8 cellular contexts compared by ENCODE assay signal in genomic region chr19:44913512-44914435, GRCh38. TPM values are rescaled to one million over a fixed set of nuclear protein-coding genes. Genes with fewer than 3 reads are reported as not detected.
A peak's percentile ranks its signal among the peaks of the same experiment; 100 is the strongest.
DNase-seq lines count a peak whose midpoint lies in the region; ATAC-seq and TF ChIP-seq lines count a peak whose summit lies in the region.
"Not testable (repeated sequence)": the region's sequence is repeated elsewhere in the genome, so short reads cannot be mapped to it uniquely, and the experiment has no call there.
"Had no signal": no experiment of that assay in that cellular context is flagged by ENCODE, and none has a peak within 500 bp of the region (broad histone marks: within the 10 kb centered on the region; RNA-seq: fewer than 3 reads in every experiment).

No MANE protein-coding gene starts in this region.

- H3K36me3 Mint-ChIP-seq in activated CD4-positive, alpha-beta T cell treated with anti-CD3 and anti-CD28 coated beads for 36 hours (ENCODE audit: low read depth) = not testable (repeated sequence)

- peak overlapping the region; percentile 89 for H3K4me3 Mint-ChIP-seq in activated CD4-positive, alpha-beta T cell treated with anti-CD3 and anti-CD28 coated beads for 36 hours

- intact Hi-C loops in activated CD4-positive, alpha-beta T cell treated with anti-CD3 and anti-CD28 coated beads for 36 hours (cut with DNase I, micrococcal nuclease) = not testable (repeated sequence)

- not testable (repeated sequence) for H3K79me2 ChIP-seq in KMS-11 (ENCODE audit: insufficient read depth, low read depth)

- not testable (repeated sequence) for H3K9me3 Mint-ChIP-seq in activated CD4-positive, alpha-beta T cell treated with anti-CD3 and anti-CD28 coated beads for 36 hours (ENCODE audit: low read depth)

- H3K27ac Mint-ChIP-seq in activated CD4-positive, alpha-beta T cell treated with anti-CD3 and anti-CD28 coated beads for 36 hours = peak overlapping the region; percentile 93

- H3K4me3 ChIP-seq in BE2C (ENCODE audit: low read depth, low read length) = peak overlapping the region; percentile 48
- H3K4me3 ChIP-seq in KMS-11 (IDR thresholded peaks at IDR 0.05; ENCODE audit: insufficient read depth, low read depth, low read length) = not testable (repeated sequence)
- H3K4me3 ChIP-seq in retinal pigment epithelial cell (ENCODE audit: low read length) = peak overlapping the region; percentile 63

- ATAC-seq in activated CD4-positive, alpha-beta T cell treated with anti-CD3 and anti-CD28 coated beads for 36 hours = not testable (repeated sequence)

- DNase-seq in BE2C; activated CD4-positive, alpha-beta T cell treated with anti-CD3 and anti-CD28 coated beads for 36 hours; retinal pigment epithelial cell (ENCODE audit: low read depth): not testable (repeated sequence)
- DNase-seq in caudate nucleus (lab: John Stamatoyannopoulos, UW) (peak in 2 of 61 donors; percentile 22 to 27), left kidney (ENCODE audit: low read depth, low spot score) (peak; percentile 15)

- H3K27me3 Mint-ChIP-seq in activated CD4-positive, alpha-beta T cell treated with anti-CD3 and anti-CD28 coated beads for 36 hours = peaks cover 25% of the 10 kb centered on the region

- not testable (repeated sequence) for H4K20me1 ChIP-seq in KMS-11 (ENCODE audit: insufficient read depth)

- not testable (repeated sequence) for H3K27me3 ChIP-seq in BE2C; KMS-11 (ENCODE audit: insufficient read depth, low read depth)

- H3K27ac ChIP-seq in KMS-11 = not testable (repeated sequence)
- peak overlapping the region; percentile 26 for H3K27ac ChIP-seq in caudate nucleus (ENCODE audit: low read depth, low read length)

- not testable (repeated sequence) for H3K9me3 ChIP-seq in BE2C

- H3K4me1 ChIP-seq in BE2C = not testable (repeated sequence)
- H3K4me1 ChIP-seq in KMS-11 (ENCODE audit: low read depth, poor library complexity, severe bottlenecking) = peaks cover 17% of the 10 kb centered on the region

- not testable (repeated sequence) for H3K4me1 Mint-ChIP-seq in activated CD4-positive, alpha-beta T cell treated with anti-CD3 and anti-CD28 coated beads for 36 hours

- H3K4me2 ChIP-seq in KMS-11 = peak overlapping the region; percentile 92; the same call in 1 of the 2 replicates

- H3K36me3 ChIP-seq in BE2C; KMS-11 (ENCODE audit: insufficient read depth): not testable (repeated sequence)

- POLR2A ChIA-PET in activated CD4-positive, alpha-beta T cell treated with anti-CD3 and anti-CD28 coated beads for 36 hours (lab: Charles Lee) = not testable (repeated sequence)

- not testable (repeated sequence) for H3K9ac ChIP-seq in KMS-11

- CTCF ChIA-PET in activated CD4-positive, alpha-beta T cell treated with anti-CD3 and anti-CD28 coated beads for 36 hours (lab: Charles Lee) = interaction anchor here (0.6 to 1.5 kb wide), 4 partner anchors 10 to 42 kb away, joined by 3 to 4 read pairs (median 3); no protein-coding TSS in a partner anchor

- not testable (repeated sequence) for TF ChIP-seq CTCF in BE2C (IDR thresholded peaks at IDR 0.05; ENCODE audit: low read depth, low read length); KMS-11 (conservative IDR thresholded peaks at IDR 0.05; ENCODE audit: low read depth, low read length); retinal pigment epithelial cell (conservative IDR thresholded peaks at IDR 0.05; ENCODE audit: low read depth, low read length)

- H2AFZ ChIP-seq in KMS-11 (ENCODE audit: low read depth) = peak overlapping the region; percentile 64; the same call in 1 of the 2 replicates

RNA-seq across cellular contexts. Expression of gene APOC1, which starts 0.6 kb away (rescaled TPM):
- 17.4 TPM for polyA plus RNA-seq in BE2C (2012; ENCODE audit: insufficient read depth, insufficient read length, low read depth)
- total RNA-seq in activated CD4-positive, alpha-beta T cell treated with anti-CD3 and anti-CD28 coated beads for 36 hours = 1 to 10 TPM; 2.8 to 2.9 TPM

RNA-seq across cellular contexts. Expression of gene APOE, which starts 8.2 kb away (rescaled TPM):
- polyA plus RNA-seq in BE2C (2012; ENCODE audit: insufficient read depth, insufficient read length, low read depth) = 22.4 TPM
- total RNA-seq in activated CD4-positive, alpha-beta T cell treated with anti-CD3 and anti-CD28 coated beads for 36 hours = under 1 TPM; 0.55 to 0.70 TPM

RNA-seq across cellular contexts. Expression of gene TOMM40, which starts 22.7 kb away (rescaled TPM):
- polyA plus RNA-seq in BE2C (2012; ENCODE audit: insufficient read depth, insufficient read length, low read depth) = 239 TPM
- total RNA-seq in activated CD4-positive, alpha-beta T cell treated with anti-CD3 and anti-CD28 coated beads for 36 hours = 100 to 1,000 TPM; 120 to 132 TPM

RNA-seq across cellular contexts. Expression of gene APOC4, which starts 28.3 kb away (rescaled TPM):
- not detected for polyA plus RNA-seq in BE2C (2012; ENCODE audit: insufficient read depth, insufficient read length, low read depth)
- total RNA-seq in activated CD4-positive, alpha-beta T cell treated with anti-CD3 and anti-CD28 coated beads for 36 hours = not detected
- total RNA-seq: LHCN-M2 had no signal
- polyA plus RNA-seq: AG04450 had no signal

RNA-seq across cellular contexts. Expression of gene APOC2, which starts 32.1 kb away (rescaled TPM):
- not detected for polyA plus RNA-seq in BE2C (2012; ENCODE audit: insufficient read depth, insufficient read length, low read depth)
- total RNA-seq in activated CD4-positive, alpha-beta T cell treated with anti-CD3 and anti-CD28 coated beads for 36 hours = not detected
- total RNA-seq: LHCN-M2 had no signal
- polyA plus RNA-seq: AG04450 had no signal
